Comparison of ENCODE assay signal across 1 cellular context in the genomic region with DNA sequence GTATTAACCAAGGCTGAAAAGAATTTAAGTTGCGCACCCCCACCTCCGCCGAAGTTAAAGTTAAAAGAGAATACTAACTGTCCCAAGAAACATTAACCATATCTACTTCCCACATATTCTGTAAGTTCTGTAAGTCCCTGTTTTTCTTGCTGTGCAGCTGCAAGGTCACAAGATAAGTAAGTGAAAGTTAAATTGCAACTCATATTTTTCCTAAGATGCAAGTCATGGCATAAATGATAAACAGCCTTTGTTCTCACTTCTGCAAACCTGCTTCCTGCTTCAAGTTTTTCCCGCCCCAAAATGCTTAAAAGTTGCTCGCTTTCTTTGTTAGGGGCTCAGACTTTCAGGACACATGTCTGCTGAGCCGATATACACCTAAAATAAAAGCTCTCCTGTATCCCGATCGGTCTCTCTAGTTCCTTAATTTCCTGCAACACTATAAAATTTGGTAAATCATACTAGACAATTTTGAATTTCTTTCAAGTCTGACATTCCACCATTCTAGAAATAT.
TF ChIP-seq lines count a peak whose summit lies in the region.

No MANE protein-coding gene starts in this region.

TF ChIP-seq in GM23338, 12 proteins besides CTCF, POLR2A, EP300 and RAD21 (continued from another document):
- TF ChIP-seq, protein P1, sequence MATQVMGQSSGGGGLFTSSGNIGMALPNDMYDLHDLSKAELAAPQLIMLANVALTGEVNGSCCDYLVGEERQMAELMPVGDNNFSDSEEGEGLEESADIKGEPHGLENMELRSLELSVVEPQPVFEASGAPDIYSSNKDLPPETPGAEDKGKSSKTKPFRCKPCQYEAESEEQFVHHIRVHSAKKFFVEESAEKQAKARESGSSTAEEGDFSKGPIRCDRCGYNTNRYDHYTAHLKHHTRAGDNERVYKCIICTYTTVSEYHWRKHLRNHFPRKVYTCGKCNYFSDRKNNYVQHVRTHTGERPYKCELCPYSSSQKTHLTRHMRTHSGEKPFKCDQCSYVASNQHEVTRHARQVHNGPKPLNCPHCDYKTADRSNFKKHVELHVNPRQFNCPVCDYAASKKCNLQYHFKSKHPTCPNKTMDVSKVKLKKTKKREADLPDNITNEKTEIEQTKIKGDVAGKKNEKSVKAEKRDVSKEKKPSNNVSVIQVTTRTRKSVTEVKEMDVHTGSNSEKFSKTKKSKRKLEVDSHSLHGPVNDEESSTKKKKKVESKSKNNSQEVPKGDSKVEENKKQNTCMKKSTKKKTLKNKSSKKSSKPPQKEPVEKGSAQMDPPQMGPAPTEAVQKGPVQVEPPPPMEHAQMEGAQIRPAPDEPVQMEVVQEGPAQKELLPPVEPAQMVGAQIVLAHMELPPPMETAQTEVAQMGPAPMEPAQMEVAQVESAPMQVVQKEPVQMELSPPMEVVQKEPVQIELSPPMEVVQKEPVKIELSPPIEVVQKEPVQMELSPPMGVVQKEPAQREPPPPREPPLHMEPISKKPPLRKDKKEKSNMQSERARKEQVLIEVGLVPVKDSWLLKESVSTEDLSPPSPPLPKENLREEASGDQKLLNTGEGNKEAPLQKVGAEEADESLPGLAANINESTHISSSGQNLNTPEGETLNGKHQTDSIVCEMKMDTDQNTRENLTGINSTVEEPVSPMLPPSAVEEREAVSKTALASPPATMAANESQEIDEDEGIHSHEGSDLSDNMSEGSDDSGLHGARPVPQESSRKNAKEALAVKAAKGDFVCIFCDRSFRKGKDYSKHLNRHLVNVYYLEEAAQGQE (IDR thresholded peaks at IDR 0.05; ENCODE audit: unreplicated experiment): no peak
- TF ChIP-seq ZNF114 (CRISPR knock-in tag; IDR thresholded peaks at IDR 0.05): no peak
- TF ChIP-seq STAT1 (IDR thresholded peaks at IDR 0.05; ENCODE audit: unreplicated experiment): no peak
- TF ChIP-seq, protein P2, sequence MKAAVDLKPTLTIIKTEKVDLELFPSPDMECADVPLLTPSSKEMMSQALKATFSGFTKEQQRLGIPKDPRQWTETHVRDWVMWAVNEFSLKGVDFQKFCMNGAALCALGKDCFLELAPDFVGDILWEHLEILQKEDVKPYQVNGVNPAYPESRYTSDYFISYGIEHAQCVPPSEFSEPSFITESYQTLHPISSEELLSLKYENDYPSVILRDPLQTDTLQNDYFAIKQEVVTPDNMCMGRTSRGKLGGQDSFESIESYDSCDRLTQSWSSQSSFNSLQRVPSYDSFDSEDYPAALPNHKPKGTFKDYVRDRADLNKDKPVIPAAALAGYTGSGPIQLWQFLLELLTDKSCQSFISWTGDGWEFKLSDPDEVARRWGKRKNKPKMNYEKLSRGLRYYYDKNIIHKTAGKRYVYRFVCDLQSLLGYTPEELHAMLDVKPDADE (IDR thresholded peaks at IDR 0.05): no peak
- TF ChIP-seq EZH2phosphoT487 (IDR thresholded peaks at IDR 0.05; ENCODE audit: unreplicated experiment): no peak
- TF ChIP-seq CREB1 (CRISPR knock-in tag; IDR thresholded peaks at IDR 0.05; ENCODE audit: low read depth): no peak
- TF ChIP-seq, protein P3, sequence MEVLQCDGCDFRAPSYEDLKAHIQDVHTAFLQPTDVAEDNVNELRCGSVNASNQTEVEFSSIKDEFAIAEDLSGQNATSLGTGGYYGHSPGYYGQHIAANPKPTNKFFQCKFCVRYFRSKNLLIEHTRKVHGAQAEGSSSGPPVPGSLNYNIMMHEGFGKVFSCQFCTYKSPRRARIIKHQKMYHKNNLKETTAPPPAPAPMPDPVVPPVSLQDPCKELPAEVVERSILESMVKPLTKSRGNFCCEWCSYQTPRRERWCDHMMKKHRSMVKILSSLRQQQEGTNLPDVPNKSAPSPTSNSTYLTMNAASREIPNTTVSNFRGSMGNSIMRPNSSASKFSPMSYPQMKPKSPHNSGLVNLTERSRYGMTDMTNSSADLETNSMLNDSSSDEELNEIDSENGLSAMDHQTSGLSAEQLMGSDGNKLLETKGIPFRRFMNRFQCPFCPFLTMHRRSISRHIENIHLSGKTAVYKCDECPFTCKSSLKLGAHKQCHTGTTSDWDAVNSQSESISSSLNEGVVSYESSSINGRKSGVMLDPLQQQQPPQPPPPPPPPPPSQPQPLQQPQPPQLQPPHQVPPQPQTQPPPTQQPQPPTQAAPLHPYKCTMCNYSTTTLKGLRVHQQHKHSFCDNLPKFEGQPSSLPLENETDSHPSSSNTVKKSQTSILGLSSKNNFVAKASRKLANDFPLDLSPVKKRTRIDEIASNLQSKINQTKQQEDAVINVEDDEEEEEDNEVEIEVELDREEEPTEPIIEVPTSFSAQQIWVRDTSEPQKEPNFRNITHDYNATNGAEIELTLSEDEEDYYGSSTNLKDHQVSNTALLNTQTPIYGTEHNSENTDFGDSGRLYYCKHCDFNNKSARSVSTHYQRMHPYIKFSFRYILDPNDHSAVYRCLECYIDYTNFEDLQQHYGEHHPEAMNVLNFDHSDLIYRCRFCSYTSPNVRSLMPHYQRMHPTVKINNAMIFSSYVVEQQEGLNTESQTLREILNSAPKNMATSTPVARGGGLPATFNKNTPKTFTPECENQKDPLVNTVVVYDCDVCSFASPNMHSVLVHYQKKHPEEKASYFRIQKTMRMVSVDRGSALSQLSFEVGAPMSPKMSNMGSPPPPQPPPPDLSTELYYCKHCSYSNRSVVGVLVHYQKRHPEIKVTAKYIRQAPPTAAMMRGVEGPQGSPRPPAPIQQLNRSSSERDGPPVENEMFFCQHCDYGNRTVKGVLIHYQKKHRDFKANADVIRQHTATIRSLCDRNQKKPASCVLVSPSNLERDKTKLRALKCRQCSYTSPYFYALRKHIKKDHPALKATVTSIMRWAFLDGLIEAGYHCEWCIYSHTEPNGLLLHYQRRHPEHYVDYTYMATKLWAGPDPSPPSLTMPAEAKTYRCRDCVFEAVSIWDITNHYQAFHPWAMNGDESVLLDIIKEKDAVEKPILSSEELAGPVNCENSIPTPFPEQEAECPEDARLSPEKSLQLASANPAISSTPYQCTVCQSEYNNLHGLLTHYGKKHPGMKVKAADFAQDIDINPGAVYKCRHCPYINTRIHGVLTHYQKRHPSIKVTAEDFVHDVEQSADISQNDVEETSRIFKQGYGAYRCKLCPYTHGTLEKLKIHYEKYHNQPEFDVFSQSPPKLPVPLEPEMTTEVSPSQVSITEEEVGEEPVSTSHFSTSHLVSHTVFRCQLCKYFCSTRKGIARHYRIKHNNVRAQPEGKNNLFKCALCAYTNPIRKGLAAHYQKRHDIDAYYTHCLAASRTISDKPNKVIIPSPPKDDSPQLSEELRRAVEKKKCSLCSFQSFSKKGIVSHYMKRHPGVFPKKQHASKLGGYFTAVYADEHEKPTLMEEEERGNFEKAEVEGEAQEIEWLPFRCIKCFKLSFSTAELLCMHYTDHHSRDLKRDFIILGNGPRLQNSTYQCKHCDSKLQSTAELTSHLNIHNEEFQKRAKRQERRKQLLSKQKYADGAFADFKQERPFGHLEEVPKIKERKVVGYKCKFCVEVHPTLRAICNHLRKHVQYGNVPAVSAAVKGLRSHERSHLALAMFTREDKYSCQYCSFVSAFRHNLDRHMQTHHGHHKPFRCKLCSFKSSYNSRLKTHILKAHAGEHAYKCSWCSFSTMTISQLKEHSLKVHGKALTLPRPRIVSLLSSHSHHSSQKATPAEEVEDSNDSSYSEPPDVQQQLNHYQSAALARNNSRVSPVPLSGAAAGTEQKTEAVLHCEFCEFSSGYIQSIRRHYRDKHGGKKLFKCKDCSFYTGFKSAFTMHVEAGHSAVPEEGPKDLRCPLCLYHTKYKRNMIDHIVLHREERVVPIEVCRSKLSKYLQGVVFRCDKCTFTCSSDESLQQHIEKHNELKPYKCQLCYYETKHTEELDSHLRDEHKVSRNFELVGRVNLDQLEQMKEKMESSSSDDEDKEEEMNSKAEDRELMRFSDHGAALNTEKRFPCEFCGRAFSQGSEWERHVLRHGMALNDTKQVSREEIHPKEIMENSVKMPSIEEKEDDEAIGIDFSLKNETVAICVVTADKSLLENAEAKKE (CRISPR knock-in tag; IDR thresholded peaks at IDR 0.05): no peak
